Comparison of ENCODE assay signal across 2 cellular contexts in genomic region chr13:27721681-27722080, GRCh38.
TF ChIP-seq lines count a peak whose summit lies in the region.

No MANE protein-coding gene starts in this region.

TF ChIP-seq in GM23338, 12 proteins besides CTCF, POLR2A, EP300 and RAD21:
- TF ChIP-seq ZNF331 (CRISPR knock-in tag; IDR thresholded peaks at IDR 0.05; ENCODE audit: low read depth) (no peak), EZH2 (IDR thresholded peaks at IDR 0.05; ENCODE audit: low read depth, unreplicated experiment) (no peak), EZH2phosphoT487 (IDR thresholded peaks at IDR 0.05; ENCODE audit: unreplicated experiment) (no peak), ETS1 (IDR thresholded peaks at IDR 0.05) (no peak), NANOG (IDR thresholded peaks at IDR 0.05; ENCODE audit: borderline replicate concordance) (no peak), JUNB (IDR thresholded peaks at IDR 0.05; ENCODE audit: unreplicated experiment) (no peak), ZNF462 (CRISPR knock-in tag; IDR thresholded peaks at IDR 0.05) (no peak), ZNF114 (CRISPR knock-in tag; IDR thresholded peaks at IDR 0.05) (no peak), POLR2AphosphoS5 (IDR thresholded peaks at IDR 0.05; ENCODE audit: low read depth) (no peak), STAT1 (IDR thresholded peaks at IDR 0.05; ENCODE audit: unreplicated experiment) (no peak), CREB1 (CRISPR knock-in tag; IDR thresholded peaks at IDR 0.05; ENCODE audit: low read depth) (no peak), REST (IDR thresholded peaks at IDR 0.05; ENCODE audit: unreplicated experiment) (no peak)

TF ChIP-seq in H1, 55 proteins besides CTCF, POLR2A, EP300 and RAD21:
- no peak for TF ChIP-seq RNF2 (IDR thresholded peaks at IDR 0.05; ENCODE audit: borderline replicate concordance, low read depth, low read length, missing control alignments, poor library complexity, severe bottlenecking)
- no peak for TF ChIP-seq POLR2AphosphoS5 (IDR thresholded peaks at IDR 0.05; ENCODE audit: low read depth, low read length)
- no peak for TF ChIP-seq RBBP5 (IDR thresholded peaks at IDR 0.05; ENCODE audit: borderline replicate concordance, low read depth, low read length)
- no peak for TF ChIP-seq SUZ12 (IDR thresholded peaks at IDR 0.05; ENCODE audit: low read length)
- no peak for TF ChIP-seq JUND (IDR thresholded peaks at IDR 0.05; ENCODE audit: low read length)
- no peak for TF ChIP-seq GABPA (IDR thresholded peaks at IDR 0.05; ENCODE audit: borderline replicate concordance, insufficient read depth, low read length)
- no peak for TF ChIP-seq CHD1 (IDR thresholded peaks at IDR 0.05; ENCODE audit: low read depth, low read length)
- no peak for TF ChIP-seq SIX5 (IDR thresholded peaks at IDR 0.05; ENCODE audit: low read depth, low read length)
- TF ChIP-seq CTBP2 (IDR thresholded peaks at IDR 0.05; ENCODE audit: borderline replicate concordance, insufficient read depth, insufficient read length, low read length): no peak
- no peak for TF ChIP-seq TBP (IDR thresholded peaks at IDR 0.05; ENCODE audit: low read depth, low read length)
- TF ChIP-seq NRF1 (IDR thresholded peaks at IDR 0.05; ENCODE audit: low read depth, low read length): no peak
- TF ChIP-seq SP4 (IDR thresholded peaks at IDR 0.05; ENCODE audit: low read length): no peak
- TF ChIP-seq TAF1 (IDR thresholded peaks at IDR 0.05; ENCODE audit: low read depth, low read length): no peak
- no peak for TF ChIP-seq CBX8 (IDR thresholded peaks at IDR 0.05; ENCODE audit: borderline replicate concordance, low read depth, low read length)
- TF ChIP-seq RXRA (IDR thresholded peaks at IDR 0.05; ENCODE audit: insufficient read depth, low read depth, low read length): no peak
- TF ChIP-seq KDM1A (IDR thresholded peaks at IDR 0.05; ENCODE audit: borderline replicate concordance, low read length): no peak
TF ChIP-seq in H1: peak in this region for 0.
